In the genomic region with DNA sequence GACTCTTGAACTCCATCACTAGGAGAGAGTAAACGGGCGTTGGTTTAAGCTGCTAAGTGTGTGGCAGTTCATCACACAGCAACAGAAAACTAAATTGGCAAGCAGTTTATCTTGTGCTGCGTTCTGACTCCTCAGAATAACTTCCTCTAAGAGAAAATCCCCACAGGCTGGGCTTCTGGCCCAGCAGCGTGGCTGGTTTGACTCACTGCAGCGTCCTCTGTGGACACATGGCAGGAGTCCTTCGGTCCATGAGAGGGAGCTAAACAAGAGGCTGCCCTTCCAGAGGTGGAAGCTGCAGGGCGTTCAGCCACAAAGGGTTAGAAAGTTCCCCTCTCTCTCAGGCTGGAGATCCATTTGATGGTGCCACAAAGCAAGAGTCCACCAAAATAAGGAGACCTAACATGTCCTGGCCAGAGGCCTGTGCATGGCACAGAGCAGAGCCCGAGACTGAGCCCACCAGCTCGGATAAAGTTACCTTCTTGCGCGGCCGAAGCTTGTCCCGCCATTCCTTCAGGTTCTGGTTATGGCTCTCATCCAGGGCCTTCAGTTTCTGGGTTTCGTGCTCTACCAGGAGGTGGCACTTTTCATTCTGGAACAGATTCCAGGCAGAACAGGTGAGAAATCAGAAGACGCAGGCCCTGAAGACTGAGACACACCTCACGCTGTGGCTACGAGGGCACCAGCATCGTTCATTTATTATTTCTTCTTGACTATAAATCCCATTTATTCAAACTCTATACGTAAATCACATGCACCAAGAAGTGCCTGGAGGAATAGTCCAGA, we compare ENCODE assay signal across 11 cellular contexts. TPM values are rescaled to one million over a fixed set of nuclear protein-coding genes. Genes with fewer than 3 reads are reported as not detected.
DNase-seq lines count a peak whose midpoint lies in the region; ATAC-seq, FAIRE-seq and TF ChIP-seq lines count a peak whose summit lies in the region.
"Had no signal": no experiment of that assay in that cellular context is flagged by ENCODE, and none has a peak within 500 bp of the region (broad histone marks: within the 10 kb centered on the region; RNA-seq: fewer than 3 reads in every experiment).

No MANE protein-coding gene starts in this region.

- H3K79me2 ChIP-seq in H9 (ENCODE audit: insufficient read depth, low read length): no peaks in the 10 kb centered on the region

- no peak overlapping the region for H3K4ac ChIP-seq in H9 (ENCODE audit: low read depth, low read length)

- no peak overlapping the region for H3K4me2 ChIP-seq in H9 (ENCODE audit: insufficient read depth, insufficient read length, low read length)

- no peak overlapping the region for H2BK15ac ChIP-seq in H9 (ENCODE audit: low read depth, low read length)

- H3K56ac ChIP-seq in H9 (ENCODE audit: insufficient read length, low read depth, low read length): no peak overlapping the region

- TF ChIP-seq CTCF in AG04450 (IDR thresholded peaks at IDR 0.05; ENCODE audit: low read depth, low read length) (peak; percentile 40), lower leg skin (IDR thresholded peaks at IDR 0.05) (no peak), H9 (conservative IDR thresholded peaks at IDR 0.05) (no peak)
- TF ChIP-seq CTCF in CD4-positive, alpha-beta T cell (IDR thresholded peaks at IDR 0.05): no peak

- intact Hi-C loops in lower leg skin (cut with DNase I; ENCODE audit: low total_unique reads): loop anchor here (10.0 kb wide), 1 partner anchor 638 kb away; the partner anchor contains the start of gene FGF18
- intact Hi-C loops in CD4-positive, alpha-beta T cell (cut with DNase I, micrococcal nuclease): no loop called here

- ATAC-seq in naive thymus-derived CD8-positive, alpha-beta T cell: no peak
- no peak for ATAC-seq in GM19467 (IDR thresholded peaks at IDR 0.05; ENCODE audit: unreplicated experiment)
- ATAC-seq in CD4-positive, alpha-beta T cell (ENCODE audit: poor library complexity): no peak
- ATAC-seq: upper lobe of right lung had no signal

- H3K27me3 ChIP-seq in AG04450 (ENCODE audit: control insufficient read depth, insufficient read depth, low read length) (no peaks in the 10 kb centered on the region), H9 (ENCODE audit: insufficient read depth, low read length) (no peaks in the 10 kb centered on the region)
- H3K27me3 ChIP-seq in CD4-positive, alpha-beta T cell (ENCODE audit: control insufficient read depth, insufficient read depth, low read length): no peaks in the 10 kb centered on the region
- H3K27me3 ChIP-seq: upper lobe of right lung had no signal

- H3K4me1 Mint-ChIP-seq in naive thymus-derived CD8-positive, alpha-beta T cell: peaks cover 15 to 32% (median 25%) of the 10 kb centered on the region in 4 donors
- peaks cover 19 to 20% of the 10 kb centered on the region in 2 experiments for H3K4me1 Mint-ChIP-seq in H9
- H3K4me1 Mint-ChIP-seq in CD4-positive, alpha-beta T cell (ENCODE audit: low read depth): peaks cover 30% of the 10 kb centered on the region

- H3K9me3 Mint-ChIP-seq in naive thymus-derived CD8-positive, alpha-beta T cell: no peaks in the 10 kb centered on the region
- H3K9me3 Mint-ChIP-seq in H9: no peaks in the 10 kb centered on the region
- no peaks in the 10 kb centered on the region for H3K9me3 Mint-ChIP-seq in CD4-positive, alpha-beta T cell

- H3K9ac ChIP-seq in H9 (ENCODE audit: extremely low read depth, insufficient read length, low read length): no peak overlapping the region

- no peak for TF ChIP-seq POLR2A in lower leg skin (IDR thresholded peaks at IDR 0.05)

- DNase-seq in AG04450 (ENCODE audit: low read depth, low spot score): peak; percentile 30
- DNase-seq in RCC 7860 (ENCODE audit: low spot score): peak; percentile 47
- DNase-seq in fibroblast of peridontal ligament (ENCODE audit: extremely low read depth): peak; percentile 81
- no peak for DNase-seq in naive thymus-derived CD8-positive, alpha-beta T cell
- DNase-seq in lower leg skin (ENCODE audit: low spot score in 2 of 2): no peak
- no peak for DNase-seq in H9
- DNase-seq in CD4-positive, alpha-beta T cell: no peak
- DNase-seq: CD4-positive, CD25-positive, alpha-beta regulatory T cell; central memory CD4-positive, alpha-beta T cell; upper lobe of right lung had no signal

- no peak overlapping the region for H3K23ac ChIP-seq in H9 (ENCODE audit: insufficient read length, low read depth, low read length)

- H2BK20ac ChIP-seq in H9 (ENCODE audit: low read depth, low read length, poor library complexity, severe bottlenecking): no peak overlapping the region

- H2AK5ac ChIP-seq in H9 (ENCODE audit: insufficient read length, low read length): no peak overlapping the region

- CTCF ChIA-PET in AG04450 (lab: Charles Lee): interaction anchor here (1.0 to 3.0 kb wide), 4 partner anchors 12 to 239 kb away, joined by 3 to 16 read pairs (median 4); no protein-coding TSS in a partner anchor
- CTCF ChIA-PET in CD4-positive, alpha-beta T cell (lab: Charles Lee): no interaction called here

- peaks cover 0 to 97% (median 26%) of the 10 kb centered on the region in 3 donors for H3K36me3 Mint-ChIP-seq in naive thymus-derived CD8-positive, alpha-beta T cell
- H3K36me3 Mint-ChIP-seq in H9 (ENCODE audit: insufficient read depth in 1 of 3, low read depth in 3 of 3): peaks cover 9 to 28% (median 25%) of the 10 kb centered on the region in 3 experiments; a peak in 6 of 7 replicates
- H3K36me3 Mint-ChIP-seq in CD4-positive, alpha-beta T cell (ENCODE audit: low read depth): peaks cover 97% of the 10 kb centered on the region

- H4K5ac ChIP-seq in H9 (ENCODE audit: insufficient read length, low read depth, low read length): no peak overlapping the region

- peaks cover 4% of the 10 kb centered on the region; the same call in 1 of the 2 replicates for H3K4me1 ChIP-seq in H9 (ENCODE audit: insufficient read depth, low read length)
- H3K4me1 ChIP-seq: upper lobe of right lung had no signal

- H4K8ac ChIP-seq in H9 (replicated peaks; ENCODE audit: insufficient read length, low read depth, low read length): no peak overlapping the region

- no peak for FAIRE-seq in RCC 7860 (lab: Jason Lieb, UNC)

- H3K23me2 ChIP-seq in H9 (ENCODE audit: insufficient read length, low read depth, low read length, poor library complexity, severe bottlenecking): no peaks in the 10 kb centered on the region

- POLR2A ChIA-PET in AG04450 (lab: Yijun Ruan, JAX): no interaction called here
- POLR2A ChIA-PET in naive thymus-derived CD8-positive, alpha-beta T cell (lab: Charles Lee): interaction anchor here (6.5 kb wide), 1 partner anchor 13 kb away, joined by 36 read pairs; no protein-coding TSS in a partner anchor
- POLR2A ChIA-PET in CD4-positive, alpha-beta T cell (lab: Charles Lee): interaction anchor here (2.4 kb wide), 1 partner anchor 14 kb away, joined by 5 read pairs; no protein-coding TSS in a partner anchor

- no peak overlapping the region for H2BK12ac ChIP-seq in H9 (ENCODE audit: insufficient read length, low read depth, low read length)

- H2BK120ac ChIP-seq in H9 (ENCODE audit: low read depth, low read length, poor library complexity, severe bottlenecking): no peak overlapping the region

- peak overlapping the region in 7 of 10 donors; percentile 19 to 63 (median 40) for H3K27ac Mint-ChIP-seq in naive thymus-derived CD8-positive, alpha-beta T cell
- no peak overlapping the region for H3K27ac Mint-ChIP-seq in H9
- H3K27ac Mint-ChIP-seq in CD4-positive, alpha-beta T cell: no peak overlapping the region

- H3K9me3 ChIP-seq in AG04450 (ENCODE audit: control insufficient read depth, insufficient read depth, low read length) (no peaks in the 10 kb centered on the region), H9 (ENCODE audit: control insufficient read depth, low read depth, low read length) (no peaks in the 10 kb centered on the region)
- H3K9me3 ChIP-seq in CD4-positive, alpha-beta T cell (ENCODE audit: control insufficient read depth, low read length): no peaks in the 10 kb centered on the region
- H3K9me3 ChIP-seq: upper lobe of right lung had no signal

- H4K20me1 ChIP-seq in H9 (ENCODE audit: control insufficient read depth, insufficient read depth, insufficient read length): no peaks in the 10 kb centered on the region

- no peak overlapping the region for H3K27ac ChIP-seq in AG04450 (ENCODE audit: low read depth, low read length)
- no peak overlapping the region for H3K27ac ChIP-seq in H9 (ENCODE audit: insufficient read length, low read depth, low read length)
- H3K27ac ChIP-seq in CD4-positive, alpha-beta T cell (ENCODE audit: low read depth, low read length): no peak overlapping the region

- no peak overlapping the region for H3T11ph ChIP-seq in H9 (ENCODE audit: low read length)

- H3K4me3 ChIP-seq in AG04450 (ENCODE audit: low read depth, low read length): no peak overlapping the region
- no peak overlapping the region for H3K4me3 ChIP-seq in lower leg skin (ENCODE audit: low read depth, poor library complexity, severe bottlenecking)
- H3K4me3 ChIP-seq: upper lobe of right lung had no signal

- WGBS in lower leg skin, 2 donors: 74 to 80% methylated on average over 19 of the region's 19 CpGs
- no CpG with 5 or more reads among the region's 19 CpGs for WGBS in H9 (ENCODE audit: extremely low coverage, insufficient read length, low lambda C conversion rate)

- H2BK5ac ChIP-seq in H9 (ENCODE audit: insufficient read length, low read length): no peak overlapping the region

- no peak overlapping the region for H3K14ac ChIP-seq in H9 (ENCODE audit: insufficient read depth, low read length)

- no peak overlapping the region for H3K4me3 Mint-ChIP-seq in naive thymus-derived CD8-positive, alpha-beta T cell
- no peak overlapping the region for H3K4me3 Mint-ChIP-seq in H9
- H3K4me3 Mint-ChIP-seq in CD4-positive, alpha-beta T cell: no peak overlapping the region
- H3K4me3 Mint-ChIP-seq: CD4-positive, CD25-positive, alpha-beta regulatory T cell had no signal

- H2AFZ ChIP-seq in H9 (ENCODE audit: low read length): no peak overlapping the region

- H4K91ac ChIP-seq in H9 (ENCODE audit: insufficient read length, low read depth, low read length): no peak overlapping the region

- H3K27me3 Mint-ChIP-seq in naive thymus-derived CD8-positive, alpha-beta T cell: no peaks in the 10 kb centered on the region
- no peaks in the 10 kb centered on the region; the same call in 1 of the 2 replicates for H3K27me3 Mint-ChIP-seq in H9 (ENCODE audit: low read depth)
- no peaks in the 10 kb centered on the region for H3K27me3 Mint-ChIP-seq in CD4-positive, alpha-beta T cell
- H3K27me3 Mint-ChIP-seq: CD4-positive, CD25-positive, alpha-beta regulatory T cell had no signal

- H3K79me1 ChIP-seq in H9 (ENCODE audit: insufficient read depth, low read depth, low read length, poor library complexity, severe bottlenecking): no peaks in the 10 kb centered on the region

- H3K18ac ChIP-seq in H9 (ENCODE audit: insufficient read length, low read depth, low read length): no peak overlapping the region

RNA-seq across cellular contexts. Expression of gene FBXW11, which starts 46.2 kb away (rescaled TPM):
- 68.1 and 77.1 TPM in 2 replicates for polyA plus RNA-seq in AG04450 (2011; rRNA removed)
- polyA minus RNA-seq in AG04450 (2011; rRNA and poly(A)+ RNA removed): 113 and 115 TPM in 2 replicates
- total RNA-seq in naive thymus-derived CD8-positive, alpha-beta T cell: 10 to 100 TPM; 36.9 to 39.5 TPM
- polyA plus RNA-seq in naive thymus-derived CD8-positive, alpha-beta T cell: 10 to 100 TPM; 13.5 to 18.3 (median 16.2) TPM
- total RNA-seq in lower leg skin (10 to 100 TPM; 35.9 to 56.8 (median 50.9) TPM), H9 (2021) (84.0 and 85.3 TPM in 2 replicates)
- total RNA-seq in CD4-positive, alpha-beta T cell: 10 to 100 TPM; 20.9 to 24.0 TPM

Comparison
In these comparisons a context has a peak if more than half of its experiments do, and no peak if none do; other contexts are left out.
1. DNase-seq: peak in AG04450 (single experiment), RCC 7860 (single experiment) and fibroblast of peridontal ligament (single experiment); none in naive thymus-derived CD8-positive, alpha-beta T cell (0 of 10), lower leg skin (0 of 2), H9 (single experiment) and CD4-positive, alpha-beta T cell (0 of 10).
2. H3K27ac Mint-ChIP-seq: peak in naive thymus-derived CD8-positive, alpha-beta T cell (7 of 10); none in H9 (0 of 3) and CD4-positive, alpha-beta T cell (single experiment).